In genomic region chr4:113446019-113446418, GRCh38 we compare ENCODE assay signal across 8 cellular contexts.
DNase-seq lines count a peak whose midpoint lies in the region; ATAC-seq and TF ChIP-seq lines count a peak whose summit lies in the region.

No MANE protein-coding gene starts in this region.

- H3K4me3 ChIP-seq in suprapubic skin = no peak overlapping the region

- no peak for TF ChIP-seq CTCF in activated CD8-positive, alpha-beta T cell treated with anti-CD3 and anti-CD28 coated beads for 36 hours (IDR thresholded peaks at IDR 0.05)
- TF ChIP-seq CTCF in suprapubic skin (IDR thresholded peaks at IDR 0.05) (no peak), GM13976 (IDR thresholded peaks at IDR 0.05; ENCODE audit: borderline replicate concordance, control extremely low read depth, extremely low read depth, insufficient read depth, missing control alignments) (no peak)

- TF ChIP-seq EP300 in suprapubic skin (IDR thresholded peaks at IDR 0.05) = no peak

- peak; percentile 71 for ATAC-seq in activated CD8-positive, alpha-beta T cell treated with anti-CD3 and anti-CD28 coated beads for 36 hours
- ATAC-seq in activated CD8-positive, alpha-beta T cell treated with anti-CD3 and anti-CD28 coated beads, Interleukin-2, amount 10 ng/mL, durations not matched to agents 7 days and 5 days = no peak
- ATAC-seq in HG02798 (IDR thresholded peaks at IDR 0.05; ENCODE audit: poor library complexity, unreplicated experiment) = no peak

- no peaks in the 10 kb centered on the region for H3K36me3 ChIP-seq in suprapubic skin

- peaks cover 60% of the 10 kb centered on the region for H3K4me1 ChIP-seq in suprapubic skin

- H3K27me3 Mint-ChIP-seq in activated CD8-positive, alpha-beta T cell treated with anti-CD3 and anti-CD28 coated beads for 36 hours = peaks cover 2% of the 10 kb centered on the region
- no peaks in the 10 kb centered on the region for H3K27me3 Mint-ChIP-seq in activated CD8-positive, alpha-beta T cell treated with anti-CD3 and anti-CD28 coated beads, Interleukin-2, amount 10 ng/mL, durations not matched to agents 7 days and 5 days (ENCODE audit: low read depth)
- H3K27me3 Mint-ChIP-seq in activated naive CD4-positive, alpha-beta T cell treated with anti-CD3 and anti-CD28 coated beads, Interleukin-2, amount 50 U/mL, for 24 hours = no peaks in the 10 kb centered on the region

- POLR2A ChIA-PET in activated CD8-positive, alpha-beta T cell treated with anti-CD3 and anti-CD28 coated beads for 36 hours (lab: Charles Lee) = no interaction called here
- POLR2A ChIA-PET in activated CD8-positive, alpha-beta T cell treated with anti-CD3 and anti-CD28 coated beads, Interleukin-2, amount 10 ng/mL, durations not matched to agents 7 days and 5 days (lab: Charles Lee) = interaction anchor here (1.3 kb wide), 1 partner anchor 12 kb away, joined by 4 read pairs; no protein-coding TSS in a partner anchor

- no peak overlapping the region for H3K4me3 Mint-ChIP-seq in activated CD8-positive, alpha-beta T cell treated with anti-CD3 and anti-CD28 coated beads for 36 hours
- H3K4me3 Mint-ChIP-seq in activated CD8-positive, alpha-beta T cell treated with anti-CD3 and anti-CD28 coated beads, Interleukin-2, amount 10 ng/mL, durations not matched to agents 7 days and 5 days = no peak overlapping the region
- H3K4me3 Mint-ChIP-seq in activated naive CD4-positive, alpha-beta T cell treated with anti-CD3 and anti-CD28 coated beads, Interleukin-2, amount 50 U/mL, for 24 hours = peak overlapping the region; percentile 74

- intact Hi-C loops in activated CD8-positive, alpha-beta T cell treated with anti-CD3 and anti-CD28 coated beads for 36 hours (cut with micrococcal nuclease) = no loop called here

- H3K36me3 Mint-ChIP-seq in activated CD8-positive, alpha-beta T cell treated with anti-CD3 and anti-CD28 coated beads for 36 hours (ENCODE audit: low read depth) = peaks cover 4% of the 10 kb centered on the region
- no peaks in the 10 kb centered on the region for H3K36me3 Mint-ChIP-seq in activated CD8-positive, alpha-beta T cell treated with anti-CD3 and anti-CD28 coated beads, Interleukin-2, amount 10 ng/mL, durations not matched to agents 7 days and 5 days (ENCODE audit: low read depth)
- H3K36me3 Mint-ChIP-seq in activated naive CD4-positive, alpha-beta T cell treated with anti-CD3 and anti-CD28 coated beads, Interleukin-2, amount 50 U/mL, for 24 hours = peaks cover 4% of the 10 kb centered on the region

- TF ChIP-seq POLR2A in suprapubic skin (IDR thresholded peaks at IDR 0.05) = no peak

- CTCF ChIA-PET in activated CD8-positive, alpha-beta T cell treated with anti-CD3 and anti-CD28 coated beads for 36 hours (lab: Charles Lee) = no interaction called here
- CTCF ChIA-PET in activated CD8-positive, alpha-beta T cell treated with anti-CD3 and anti-CD28 coated beads, Interleukin-2, amount 10 ng/mL, durations not matched to agents 7 days and 5 days (lab: Charles Lee) = no interaction called here

- peak overlapping the region; percentile 76 for H3K27ac ChIP-seq in suprapubic skin

- in situ Hi-C loops in ACHN (cut with HindIII; ENCODE audit: low pct_ligation_motif_present, low pct_unique_long_range_greater_than_20kb, low sequenced_read_pairs) = no loop called here
- in situ Hi-C loops in GM13976 (cut with MboI; ENCODE audit: low sequenced_read_pairs, unreplicated experiment) = no loop called here

- H3K27ac Mint-ChIP-seq in activated CD8-positive, alpha-beta T cell treated with anti-CD3 and anti-CD28 coated beads for 36 hours = peak overlapping the region; percentile 74
- no peak overlapping the region for H3K27ac Mint-ChIP-seq in activated CD8-positive, alpha-beta T cell treated with anti-CD3 and anti-CD28 coated beads, Interleukin-2, amount 10 ng/mL, durations not matched to agents 7 days and 5 days
- no peak overlapping the region for H3K27ac Mint-ChIP-seq in activated naive CD4-positive, alpha-beta T cell treated with anti-CD3 and anti-CD28 coated beads, Interleukin-2, amount 50 U/mL, for 24 hours

- 71% methylated on average over 4 of the region's 4 CpGs for WGBS in suprapubic skin

- no peaks in the 10 kb centered on the region for H3K9me3 ChIP-seq in suprapubic skin

- H3K9me3 Mint-ChIP-seq in activated CD8-positive, alpha-beta T cell treated with anti-CD3 and anti-CD28 coated beads for 36 hours = peaks cover 6% of the 10 kb centered on the region
- no peaks in the 10 kb centered on the region for H3K9me3 Mint-ChIP-seq in activated CD8-positive, alpha-beta T cell treated with anti-CD3 and anti-CD28 coated beads, Interleukin-2, amount 10 ng/mL, durations not matched to agents 7 days and 5 days (ENCODE audit: insufficient read depth)
- peaks cover 5% of the 10 kb centered on the region for H3K9me3 Mint-ChIP-seq in activated naive CD4-positive, alpha-beta T cell treated with anti-CD3 and anti-CD28 coated beads, Interleukin-2, amount 50 U/mL, for 24 hours

- H3K27me3 ChIP-seq in suprapubic skin = no peaks in the 10 kb centered on the region

- DNase-seq in activated CD8-positive, alpha-beta T cell treated with anti-CD3 and anti-CD28 coated beads for 36 hours = no peak
- no peak for DNase-seq in activated CD8-positive, alpha-beta T cell treated with anti-CD3 and anti-CD28 coated beads, Interleukin-2, amount 10 ng/mL, durations not matched to agents 7 days and 5 days
- DNase-seq in kidney tubule cell (ENCODE audit: low spot score) (peak; percentile 84), suprapubic skin (ENCODE audit: low spot score in 2 of 2) (no peak), ACHN (no peak), GM13976 (ENCODE audit: low spot score) (no peak)

- peaks cover 26% of the 10 kb centered on the region for H3K4me1 Mint-ChIP-seq in activated CD8-positive, alpha-beta T cell treated with anti-CD3 and anti-CD28 coated beads for 36 hours (ENCODE audit: low read depth)
- H3K4me1 Mint-ChIP-seq in activated CD8-positive, alpha-beta T cell treated with anti-CD3 and anti-CD28 coated beads, Interleukin-2, amount 10 ng/mL, durations not matched to agents 7 days and 5 days (ENCODE audit: low read depth) = peaks cover 4% of the 10 kb centered on the region
- peaks cover 29% of the 10 kb centered on the region for H3K4me1 Mint-ChIP-seq in activated naive CD4-positive, alpha-beta T cell treated with anti-CD3 and anti-CD28 coated beads, Interleukin-2, amount 50 U/mL, for 24 hours
